ENCODE assay signal across 21 cellular contexts in genomic region chr13:52884429-52884828, GRCh38. TPM values are rescaled to one million over a fixed set of nuclear protein-coding genes. Genes with fewer than 3 reads are reported as not detected.
DNase-seq lines count a peak whose midpoint lies in the region; ATAC-seq and TF ChIP-seq lines count a peak whose summit lies in the region.
"Had no signal": no experiment of that assay in that cellular context is flagged by ENCODE, and none has a peak within 500 bp of the region (broad histone marks: within the 10 kb centered on the region; RNA-seq: fewer than 3 reads in every experiment).

No MANE protein-coding gene starts in this region.

- no peak for TF ChIP-seq CTCF in MM.1S (IDR thresholded peaks at IDR 0.05; ENCODE audit: low read length)
- no peak for TF ChIP-seq CTCF in endodermal cell (conservative IDR thresholded peaks at IDR 0.05)
- no peak for TF ChIP-seq CTCF in progenitor cell of endocrine pancreas (IDR thresholded peaks at IDR 0.05; ENCODE audit: unreplicated experiment)

- no peaks in the 10 kb centered on the region for H3K36me3 Mint-ChIP-seq in endodermal cell (ENCODE audit: low read depth)
- no peaks in the 10 kb centered on the region for H3K36me3 Mint-ChIP-seq in progenitor cell of endocrine pancreas (ENCODE audit: insufficient read depth)
- H3K36me3 Mint-ChIP-seq in immature natural killer cell, result no peaks in the 10 kb centered on the region
- H3K36me3 Mint-ChIP-seq: CD14-positive monocyte; CD4-positive, alpha-beta memory T cell had no signal

- no peaks in the 10 kb centered on the region for H3K79me2 ChIP-seq in MM.1S (ENCODE audit: low read length)

- peaks cover 45% of the 10 kb centered on the region for H3K27me3 Mint-ChIP-seq in endodermal cell (ENCODE audit: insufficient read depth)
- H3K27me3 Mint-ChIP-seq in progenitor cell of endocrine pancreas, result peaks cover 9% of the 10 kb centered on the region
- peaks cover 3 to 7% (median 5%) of the 10 kb centered on the region in 3 donors for H3K27me3 Mint-ChIP-seq in immature natural killer cell (ENCODE audit: low read depth in 3 of 3)

- H3K36me3 ChIP-seq in MM.1S (replicated peaks; ENCODE audit: insufficient read depth, low read length), result no peaks in the 10 kb centered on the region
- H3K36me3 ChIP-seq in endodermal cell (ENCODE audit: control insufficient read depth, insufficient read depth, low read length), result no peaks in the 10 kb centered on the region
- H3K36me3 ChIP-seq: BLaER1, HAP-1 had no signal

- H3K27ac Mint-ChIP-seq in endodermal cell, result no peak overlapping the region
- H3K27ac Mint-ChIP-seq in progenitor cell of endocrine pancreas, result peak overlapping the region; percentile 69
- H3K27ac Mint-ChIP-seq in immature natural killer cell, result no peak overlapping the region
- H3K27ac Mint-ChIP-seq: CD14-positive monocyte; CD4-positive, alpha-beta memory T cell had no signal

- no peaks in the 10 kb centered on the region for H3K9me3 ChIP-seq in MM.1S (replicated peaks; ENCODE audit: insufficient read depth, low read length)
- peaks cover 4% of the 10 kb centered on the region for H3K9me3 ChIP-seq in endodermal cell (ENCODE audit: control insufficient read depth, low read length)
- H3K9me3 ChIP-seq: BLaER1, HAP-1 had no signal

- peaks cover 42% of the 10 kb centered on the region for H3K4me1 Mint-ChIP-seq in endodermal cell
- peaks cover 46% of the 10 kb centered on the region for H3K4me1 Mint-ChIP-seq in progenitor cell of endocrine pancreas (ENCODE audit: low read depth)
- H3K4me1 Mint-ChIP-seq in immature natural killer cell, result no peaks in the 10 kb centered on the region
- H3K4me1 Mint-ChIP-seq: CD14-positive monocyte; CD4-positive, alpha-beta memory T cell had no signal

- peak; percentile 39 for ATAC-seq in Right ventricle myocardium inferior
- no peak for ATAC-seq in HG02798 (IDR thresholded peaks at IDR 0.05; ENCODE audit: poor library complexity, unreplicated experiment)
- ATAC-seq: GM12878 had no signal

- peak overlapping the region; percentile 47; the same call in 1 of the 2 replicates for H3K27ac ChIP-seq in MM.1S (ENCODE audit: low read length)
- no peak overlapping the region for H3K27ac ChIP-seq in endodermal cell (ENCODE audit: low read depth, low read length)
- H3K27ac ChIP-seq: BLaER1 had no signal

- H3K9ac ChIP-seq in MM.1S (ENCODE audit: low read length) (no peak overlapping the region), endodermal cell (ENCODE audit: extremely low read depth, low read length, poor library complexity, severe bottlenecking) (no peak overlapping the region)
- H3K9ac ChIP-seq: BLaER1 had no signal

- H3K27me3 ChIP-seq in MM.1S (replicated peaks; ENCODE audit: insufficient read depth, low read length), result no peaks in the 10 kb centered on the region
- H3K27me3 ChIP-seq in endodermal cell (ENCODE audit: control insufficient read depth, insufficient read depth, low read length, poor library complexity, severe bottlenecking), result peaks cover 56% of the 10 kb centered on the region
- H3K27me3 ChIP-seq: BLaER1 had no signal

- no peaks in the 10 kb centered on the region for H3F3A ChIP-seq in MM.1S (ENCODE audit: insufficient read depth, low read length)

- DNase-seq in Right ventricle myocardium inferior (ENCODE audit: missing footprints) (no peak), cardiac septum (ENCODE audit: low spot score) (no peak), MM.1S (no peak), endodermal cell (peak; percentile 4), progenitor cell of endocrine pancreas (ENCODE audit: low spot score, unreplicated experiment) (no peak), GOT3 (lab: John Stamatoyannopoulos, UW) (no peak), immature natural killer cell (no peak)
- DNase-seq: 8988T; CD4-positive, alpha-beta memory T cell; DMS53; DND-41; EL had no signal

- no peaks in the 10 kb centered on the region for H3K9me2 ChIP-seq in MM.1S (replicated peaks; ENCODE audit: insufficient read depth, low read length)

- H2AFZ ChIP-seq in MM.1S (ENCODE audit: low read length), result no peak overlapping the region

- no peaks in the 10 kb centered on the region for H4K20me1 ChIP-seq in MM.1S (ENCODE audit: insufficient read depth, low read length)
- H4K20me1 ChIP-seq: BLaER1 had no signal

- H3K9me3 Mint-ChIP-seq in endodermal cell, result no peaks in the 10 kb centered on the region
- H3K9me3 Mint-ChIP-seq in progenitor cell of endocrine pancreas (ENCODE audit: low read depth), result peaks cover 7% of the 10 kb centered on the region
- no peaks in the 10 kb centered on the region for H3K9me3 Mint-ChIP-seq in immature natural killer cell

- H3K4me3 ChIP-seq in MM.1S (ENCODE audit: low read length) (no peak overlapping the region), endodermal cell (ENCODE audit: low read length) (no peak overlapping the region)
- H3K4me3 ChIP-seq: BLaER1, GM12878, HAP-1 had no signal

- intact Hi-C loops in Right ventricle myocardium inferior (cut with DNase I), result no loop called here
- intact Hi-C loops in cardiac septum (cut with DNase I), result no loop called here

- no peak overlapping the region for H3K4me3 Mint-ChIP-seq in endodermal cell
- H3K4me3 Mint-ChIP-seq in progenitor cell of endocrine pancreas (ENCODE audit: low read depth), result no peak overlapping the region
- H3K4me3 Mint-ChIP-seq in immature natural killer cell, result no peak overlapping the region
- H3K4me3 Mint-ChIP-seq: CD14-positive monocyte; CD4-positive, alpha-beta memory T cell had no signal

- peak overlapping the region; percentile 12; the same call in 1 of the 2 replicates for H3K4me2 ChIP-seq in MM.1S (ENCODE audit: low read depth, low read length)
- H3K4me2 ChIP-seq: BLaER1 had no signal

- 97% methylated on average over 3 of the region's 5 CpGs; no CpG with 5 or more reads in 1 of the 2 experiments for WGBS in endodermal cell (ENCODE audit: insufficient coverage in 1 of 2, insufficient read length in 1 of 2), 2 experiments

- H3K4me1 ChIP-seq in MM.1S (ENCODE audit: low read length), result peaks cover 13% of the 10 kb centered on the region
- peaks cover 9% of the 10 kb centered on the region for H3K4me1 ChIP-seq in endodermal cell (ENCODE audit: control insufficient read depth, insufficient read depth, low read length)
- H3K4me1 ChIP-seq: BLaER1 had no signal

RNA-seq across cellular contexts. Expression of gene PCDH8, which starts 36.0 kb away (rescaled TPM):
- total RNA-seq in Right ventricle myocardium inferior (0.05 TPM), cardiac septum (not detected), endodermal cell (10 to 100 TPM in 1 of 2 donors, 1 to 10 TPM in 1; 1.8 to 10.6 TPM), progenitor cell of endocrine pancreas (0.17 and 0.42 TPM in 2 replicates)
- 67.5 TPM for polyA plus RNA-seq in endodermal cell (2013, experiment 1 of 2)
- polyA plus RNA-seq in endodermal cell (2013, experiment 2 of 2), result 52.8 TPM
- not detected for polyA plus RNA-seq in immature natural killer cell
- total RNA-seq: CD4-positive, alpha-beta memory T cell; G401; H4; HT-29 had no signal
- polyA plus RNA-seq: AG04450; CD14-positive monocyte; CD4-positive, alpha-beta memory T cell had no signal
